Comparison of ENCODE assay signal across 15 cellular contexts in the genomic region with DNA sequence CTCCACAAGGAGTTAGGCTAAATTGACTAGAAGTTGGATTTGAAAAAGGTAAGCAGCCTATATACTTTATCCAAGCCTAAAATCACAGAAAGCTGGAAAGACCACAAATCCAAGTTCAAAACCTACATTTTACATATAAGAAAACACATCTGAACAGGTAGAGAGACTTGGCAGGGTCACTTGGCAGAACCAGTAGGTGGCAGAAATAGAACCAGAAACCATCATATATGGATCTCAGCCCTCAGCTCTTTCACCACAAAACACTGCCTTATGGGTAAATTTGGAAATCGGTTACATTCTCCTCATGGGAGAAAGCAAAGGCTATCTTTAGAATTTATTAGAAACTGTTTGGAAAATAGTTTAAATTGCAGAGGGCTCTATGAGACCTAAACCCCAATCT. TPM values are rescaled to one million over a fixed set of nuclear protein-coding genes. Genes with fewer than 3 reads are reported as not detected.
DNase-seq lines count a peak whose midpoint lies in the region; ATAC-seq and TF ChIP-seq lines count a peak whose summit lies in the region.
"Had no signal": no experiment of that assay in that cellular context is flagged by ENCODE, and none has a peak within 500 bp of the region (broad histone marks: within the 10 kb centered on the region; RNA-seq: fewer than 3 reads in every experiment).

No MANE protein-coding gene starts in this region.

- no peak overlapping the region for H3K27ac Mint-ChIP-seq in type B pancreatic cell
- H3K27ac Mint-ChIP-seq: nephron, WTC11 had no signal

- H3K4me3 ChIP-seq in right cardiac atrium (ENCODE audit: low read length) (no peak overlapping the region), RWPE2 (ENCODE audit: severe bottlenecking) (no peak overlapping the region), fibroblast of the aortic adventitia (ENCODE audit: low read depth, low read length) (no peak overlapping the region)
- H3K4me3 ChIP-seq: MG63, SK-N-MC had no signal

- H3K9me3 Mint-ChIP-seq in type B pancreatic cell = no peaks in the 10 kb centered on the region
- H3K9me3 Mint-ChIP-seq: nephron, WTC11 had no signal

- H3K27me3 ChIP-seq in right cardiac atrium (ENCODE audit: control insufficient read depth, insufficient read depth) = no peaks in the 10 kb centered on the region
- H3K27me3 ChIP-seq in RWPE2 (ENCODE audit: insufficient read depth, poor library complexity, severe bottlenecking) = no peaks in the 10 kb centered on the region
- H3K27me3 ChIP-seq: MG63 had no signal

- TF ChIP-seq CTCF in RWPE2 (IDR thresholded peaks at IDR 0.05; ENCODE audit: poor library complexity, severe bottlenecking) (peak; percentile 23), fibroblast of the aortic adventitia (IDR thresholded peaks at IDR 0.05; ENCODE audit: insufficient read depth, low read length) (peak; percentile 11), type B pancreatic cell (conservative IDR thresholded peaks at IDR 0.05) (peak; percentile 18)

- intact Hi-C loops in Right ventricle myocardium superior (cut with DNase I) (no loop called here), right cardiac atrium (cut with DNase I) (no loop called here)

- H3K9me3 ChIP-seq in right cardiac atrium (ENCODE audit: control insufficient read depth, low read length) (no peaks in the 10 kb centered on the region), RWPE2 (ENCODE audit: severe bottlenecking) (no peaks in the 10 kb centered on the region)
- H3K9me3 ChIP-seq: MG63 had no signal

- H3K4me1 Mint-ChIP-seq in type B pancreatic cell (ENCODE audit: unreplicated experiment) = no peaks in the 10 kb centered on the region
- H3K4me1 Mint-ChIP-seq: nephron, WTC11 had no signal

- H3K27ac ChIP-seq in right cardiac atrium (ENCODE audit: low read length) = no peak overlapping the region
- no peak overlapping the region for H3K27ac ChIP-seq in RWPE2 (ENCODE audit: poor library complexity, severe bottlenecking)
- H3K27ac ChIP-seq: SK-N-MC had no signal

- ATAC-seq in Right ventricle myocardium superior (ENCODE audit: poor library complexity) = peak; percentile 39
- no peak for ATAC-seq in right cardiac atrium
- no peak for ATAC-seq in RWPE2 (ENCODE audit: low read depth)
- no peak for ATAC-seq in HG03469 (IDR thresholded peaks at IDR 0.05; ENCODE audit: unreplicated experiment)
- ATAC-seq: WTC11 had no signal

- 58% methylated on average over 1 of the region's 1 CpG for WGBS in right cardiac atrium

- H3K4me1 ChIP-seq in right cardiac atrium (ENCODE audit: control insufficient read depth, insufficient read depth, low read length) (peaks cover 2% of the 10 kb centered on the region), RWPE2 (ENCODE audit: insufficient read depth, poor library complexity, severe bottlenecking) (no peaks in the 10 kb centered on the region)

- peaks cover 22% of the 10 kb centered on the region for H3K36me3 Mint-ChIP-seq in type B pancreatic cell

- no peak overlapping the region for H3K4me3 Mint-ChIP-seq in type B pancreatic cell
- H3K4me3 Mint-ChIP-seq: nephron, WTC11 had no signal

- peaks cover 97% of the 10 kb centered on the region for H3K36me3 ChIP-seq in RWPE2 (ENCODE audit: low read depth)

- no peaks in the 10 kb centered on the region for H3K27me3 Mint-ChIP-seq in type B pancreatic cell

- DNase-seq in Right ventricle myocardium superior = no peak
- no peak for DNase-seq in right cardiac atrium
- no peak for DNase-seq in RWPE2 (ENCODE audit: low spot score)
- DNase-seq in fibroblast of the aortic adventitia (ENCODE audit: low read depth) = peak; percentile 28
- no peak for DNase-seq in type B pancreatic cell (ENCODE audit: extremely low spot score, unreplicated experiment)
- no peak for DNase-seq in NCI-H446 treated with DMSO at 0.1 percent for 48 hours (lab: John Stamatoyannopoulos, UW)
- DNase-seq in KG1 (lab: John Stamatoyannopoulos, UW) = no peak
- DNase-seq: activated naive CD4-positive, alpha-beta T cell; COR-L47; GF-D8; MG63 had no signal

RNA-seq across cellular contexts. Expression of a gene that starts 44.2 kb away (rescaled TPM):
- total RNA-seq in Right ventricle myocardium superior (27.7 TPM), right cardiac atrium (10 to 100 TPM; 30.5 to 36.3 (median 31.9) TPM), fibroblast of the aortic adventitia (ENCODE audit: low replicate concordance) (28.8 and 41.4 TPM in 2 replicates), type B pancreatic cell (ENCODE audit: low replicate concordance) (23.5 and 28.6 TPM in 2 replicates)
- 23.4 TPM for polyA plus RNA-seq in right cardiac atrium

RNA-seq across cellular contexts. Expression of a gene that starts 55.8 kb away (rescaled TPM):
- total RNA-seq in Right ventricle myocardium superior (not detected), right cardiac atrium (not detected), fibroblast of the aortic adventitia (ENCODE audit: low replicate concordance) (not detected in 2 replicates), type B pancreatic cell (ENCODE audit: low replicate concordance) (0.92 and 2.1 TPM in 2 replicates)
- 0.23 TPM for polyA plus RNA-seq in right cardiac atrium
- total RNA-seq: WTC11 had no signal
